ENCODE assay signal across 22 cellular contexts in the genomic region with DNA sequence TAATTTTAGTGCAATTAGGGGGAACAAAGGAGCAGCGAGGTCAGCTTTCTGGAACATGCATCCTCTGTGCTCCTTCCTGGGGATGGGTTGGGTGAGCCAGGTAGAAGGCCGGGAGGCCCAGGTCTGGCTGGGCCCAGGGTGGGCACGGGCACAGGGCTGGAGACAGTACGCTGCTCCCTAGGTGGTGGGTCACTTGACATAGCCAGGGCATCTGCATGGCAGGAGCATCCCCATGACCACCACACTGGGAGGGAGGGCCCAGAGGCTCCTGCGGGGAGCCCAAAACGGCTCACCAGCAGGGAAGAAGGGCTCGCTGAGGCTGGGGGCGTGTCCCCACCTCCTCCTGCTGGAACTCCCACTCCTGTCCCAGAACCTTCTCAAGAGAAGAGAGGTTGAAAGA.
"Had no signal": no experiment of that assay in that cellular context is flagged by ENCODE, and none has a peak within 500 bp of the region (broad histone marks: within the 10 kb centered on the region; RNA-seq: fewer than 3 reads in every experiment).

No MANE protein-coding gene starts in this region.

- DNase-seq: dermis blood vessel endothelial cell; effector memory CD8-positive, alpha-beta T cell; foreskin keratinocyte; heart left ventricle; left cardiac atrium; left lung; mesendoderm; midbrain; naive thymus-derived CD8-positive, alpha-beta T cell; nephron progenitor cell; occipital lobe; ovary; posterior cingulate gyrus; psoas muscle; right cardiac atrium; sigmoid colon; stimulated activated CD4-positive, alpha-beta T cell treated with anti-CD3 and anti-CD28 coated beads, Interleukin-4, amount 100 ng/mL, for 4 hours; thyroid gland had no signal

- H3K4me2 ChIP-seq: hepatocyte had no signal

- H3K27ac ChIP-seq: coronary artery, foreskin keratinocyte, gastroesophageal sphincter, hepatocyte, left lung, ovary, psoas muscle, sigmoid colon, suprapubic skin, thyroid gland had no signal

- H3K9me3 ChIP-seq: ovary, psoas muscle, sigmoid colon, suprapubic skin, thyroid gland had no signal

- H2AFZ ChIP-seq: hepatocyte had no signal

- H3K4me3 ChIP-seq: coronary artery, gastroesophageal sphincter, heart left ventricle, hepatocyte, left lung, ovary, psoas muscle, sigmoid colon, suprapubic skin, thyroid gland had no signal

- H3K79me2 ChIP-seq: hepatocyte had no signal

- H3K4me1 ChIP-seq: foreskin keratinocyte had no signal

- ATAC-seq: effector memory CD8-positive, alpha-beta T cell; foreskin keratinocyte; gastroesophageal sphincter; heart left ventricle; left cardiac atrium; left lung; naive thymus-derived CD8-positive, alpha-beta T cell; psoas muscle; right cardiac atrium had no signal

- H3K27me3 ChIP-seq: foreskin keratinocyte, gastroesophageal sphincter, heart left ventricle, hepatocyte, left lung, ovary, sigmoid colon, suprapubic skin, thyroid gland had no signal

- H3K36me3 ChIP-seq: gastroesophageal sphincter, heart left ventricle, left lung, ovary, sigmoid colon, suprapubic skin, thyroid gland had no signal
